ENCODE assay signal across 8 cellular contexts in the genomic region with DNA sequence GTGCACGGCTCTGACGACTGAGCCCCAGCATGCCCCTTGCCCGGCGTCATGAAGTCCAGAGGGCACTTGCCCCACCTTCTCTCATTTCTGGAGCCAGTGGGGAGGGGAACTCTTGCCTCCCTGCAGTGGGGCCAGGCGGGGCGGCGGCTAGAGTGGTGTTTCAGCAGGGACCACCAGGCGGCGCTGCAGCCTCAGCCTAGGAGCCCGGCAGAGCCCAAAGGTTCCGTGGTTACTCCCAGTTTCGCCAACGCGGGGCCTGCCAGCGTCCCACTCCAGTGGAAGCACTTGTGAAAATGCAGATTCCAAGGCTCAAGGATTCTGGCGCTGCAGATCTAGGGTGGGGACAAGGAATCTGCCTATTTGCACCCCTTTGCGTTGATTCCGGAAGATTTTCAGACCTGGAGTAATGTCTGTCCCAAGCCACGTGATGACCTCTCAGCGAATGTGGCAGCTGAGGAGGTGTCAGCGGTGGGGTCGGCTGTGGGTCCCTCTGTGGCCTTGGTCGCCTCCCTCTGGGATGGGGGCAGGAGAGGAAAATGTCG. TPM values are rescaled to one million over a fixed set of nuclear protein-coding genes. Genes with fewer than 3 reads are reported as not detected.
DNase-seq lines count a peak whose midpoint lies in the region; ATAC-seq and TF ChIP-seq lines count a peak whose summit lies in the region.

No MANE protein-coding gene starts in this region.

- H3K4me3 Mint-ChIP-seq in Calu3 (ENCODE audit: low read depth, unreplicated experiment): no peak overlapping the region

- no peaks in the 10 kb centered on the region for H3K36me3 Mint-ChIP-seq in Calu3 (ENCODE audit: insufficient read depth, unreplicated experiment)

- no peak for TF ChIP-seq POLR2A in esophagus squamous epithelium (IDR thresholded peaks at IDR 0.05)
- no peak for TF ChIP-seq POLR2A in suprapubic skin (IDR thresholded peaks at IDR 0.05)

- DNase-seq in Calu3 (peak; percentile 78), NCI-H82 treated with DMSO at 0.1 percent for 48 hours (lab: John Stamatoyannopoulos, UW; ENCODE audit: unreplicated experiment) (peak; percentile 54), esophagus squamous epithelium (lab: John Stamatoyannopoulos, UW) (no peak), mucosa of gallbladder (ENCODE audit: low spot score) (peak; percentile 68), suprapubic skin (ENCODE audit: low spot score in 2 of 2) (peak; percentile 85 to 89)
- DNase-seq in activated T-cell treated with anti-CD3 and anti-CD28 coated beads, Interleukin-2, amount 50 U/mL, for 1 hour: peak; percentile 73

- H3K27me3 Mint-ChIP-seq in Calu3 (ENCODE audit: unreplicated experiment): peaks cover 60% of the 10 kb centered on the region

- H3K4me1 ChIP-seq in esophagus squamous epithelium: peaks cover 5 to 42% (median 13%) of the 10 kb centered on the region in 3 donors
- peaks cover 23% of the 10 kb centered on the region for H3K4me1 ChIP-seq in suprapubic skin

- CTCF ChIA-PET in Calu3 (lab: Charles Lee): interaction anchor here (0.7 to 1.3 kb wide), 4 partner anchors 10 to 334 kb away, joined by 3 to 4 read pairs (median 3); no protein-coding TSS in a partner anchor

- H3K4me1 Mint-ChIP-seq in Calu3 (ENCODE audit: low read depth, unreplicated experiment): no peaks in the 10 kb centered on the region

- H3K9me3 Mint-ChIP-seq in Calu3 (ENCODE audit: low read depth, unreplicated experiment): no peaks in the 10 kb centered on the region

- no peak overlapping the region for H3K4me3 ChIP-seq in esophagus squamous epithelium
- no peak overlapping the region for H3K4me3 ChIP-seq in suprapubic skin

- peaks cover 13 to 59% (median 17%) of the 10 kb centered on the region in 3 donors for H3K36me3 ChIP-seq in esophagus squamous epithelium
- peaks cover 15% of the 10 kb centered on the region for H3K36me3 ChIP-seq in suprapubic skin

- BruUV-seq in Calu3 (replicated peaks; lab: Mats Ljungman, UMichigan): no TSS peak

- ATAC-seq in HG03342 (IDR thresholded peaks at IDR 0.05; ENCODE audit: unreplicated experiment) (peak; percentile 49), GM19463 (IDR thresholded peaks at IDR 0.05; ENCODE audit: unreplicated experiment) (no peak)

- no peaks in the 10 kb centered on the region for H3K27me3 ChIP-seq in esophagus squamous epithelium
- no peaks in the 10 kb centered on the region for H3K27me3 ChIP-seq in suprapubic skin

- intact Hi-C loops in Calu3 (cut with micrococcal nuclease; ENCODE audit: unreplicated experiment) (loop anchor here (1.0 kb wide), 2 partner anchors 154 to 290 kb away; no protein-coding TSS in a partner anchor), esophagus squamous epithelium (cut with DNase I) (loop anchor here (5.0 to 10.0 kb wide), 2 partner anchors 104 to 291 kb away; partner anchors contain the start of gene TSPAN18)

- TF ChIP-seq CTCF in Calu3 (IDR thresholded peaks at IDR 0.05; ENCODE audit: unreplicated experiment) (peak; percentile 95), esophagus squamous epithelium (IDR thresholded peaks at IDR 0.05) (peak; percentile 59 to 94 (median 89)), suprapubic skin (IDR thresholded peaks at IDR 0.05) (peak; percentile 90 to 92)

- H3K27ac Mint-ChIP-seq in Calu3 (ENCODE audit: unreplicated experiment): no peak overlapping the region

- H3K9me3 ChIP-seq in esophagus squamous epithelium (no peaks in the 10 kb centered on the region), suprapubic skin (no peaks in the 10 kb centered on the region)

- H3K27ac ChIP-seq in esophagus squamous epithelium: no peak overlapping the region
- H3K27ac ChIP-seq in suprapubic skin: no peak overlapping the region

- no peak for TF ChIP-seq EP300 in suprapubic skin (IDR thresholded peaks at IDR 0.05)

- WGBS in esophagus squamous epithelium, 2 donors: 7 to 60% methylated on average over 4 to 13 of the region's 24 CpGs
- WGBS in suprapubic skin: 24% methylated on average over 20 of the region's 24 CpGs

RNA-seq across cellular contexts. Expression of gene CD82, which starts 55.7 kb away (rescaled TPM):
- 26.4 and 32.6 TPM in 2 replicates for total RNA-seq in Calu3 (2022)
- 100 to 1,000 TPM in 3 of 4 donors, 10 to 100 TPM in 1; 70.9 to 137 (median 108) TPM for total RNA-seq in esophagus squamous epithelium
- 152 TPM for total RNA-seq in mucosa of gallbladder
- total RNA-seq in suprapubic skin: 100 to 1,000 TPM in 3 of 4 donors, 10 to 100 TPM in 1; 77.6 to 155 (median 118) TPM
